In genomic region chr7:104983620-104984539, GRCh38 we compare ENCODE assay signal across 8 cellular contexts. TPM values are rescaled to one million over a fixed set of nuclear protein-coding genes. Genes with fewer than 3 reads are reported as not detected.
DNase-seq lines count a peak whose midpoint lies in the region; ATAC-seq and TF ChIP-seq lines count a peak whose summit lies in the region.

No MANE protein-coding gene starts in this region.

- H3K27ac ChIP-seq in right atrium auricular region (peak overlapping the region; percentile 99), vagina (peak overlapping the region; percentile 97)

- peak; percentile 90 for ATAC-seq in HG02610 (IDR thresholded peaks at IDR 0.05; ENCODE audit: unreplicated experiment)

- H3K9me3 ChIP-seq in right atrium auricular region, result no peaks in the 10 kb centered on the region
- H3K9me3 ChIP-seq in vagina, result no peaks in the 10 kb centered on the region

- TF ChIP-seq POLR2A in vagina (IDR thresholded peaks at IDR 0.05), result peak in 1 of 2 donors; percentile 45

- TF ChIP-seq CTCF in GM12874 (IDR thresholded peaks at IDR 0.05; ENCODE audit: insufficient read depth, low read depth, low read length) (peak; percentile 65), right atrium auricular region (IDR thresholded peaks at IDR 0.05) (peak; percentile 28 to 73), vagina (IDR thresholded peaks at IDR 0.05) (peak in 2 of 3 experiments; percentile 49 to 53)

- H3K27me3 ChIP-seq in right atrium auricular region (no peaks in the 10 kb centered on the region), vagina (no peaks in the 10 kb centered on the region)

- intact Hi-C loops in vagina (cut with DNase I), result loop anchor here (5.0 kb wide), 1 partner anchor 33 kb away; no protein-coding TSS in a partner anchor

- H3K4me3 ChIP-seq in right atrium auricular region (peak overlapping the region; percentile 64 to 66), vagina (peak overlapping the region; percentile 57 to 66)

- H3K4me1 ChIP-seq in right atrium auricular region (peaks cover 0 to 68% of the 10 kb centered on the region in 2 donors), vagina (peaks cover 73% of the 10 kb centered on the region)

- DNase-seq in NCI-H1092 (lab: John Stamatoyannopoulos, UW), result peak; percentile 60
- DNase-seq in T follicular helper cell (ENCODE audit: low read depth), result peak; percentile 73
- peak; percentile 78 for DNase-seq in amniotic epithelial cell (ENCODE audit: low read depth)
- DNase-seq in right atrium auricular region (ENCODE audit: low spot score), result peak; percentile 91
- DNase-seq in putamen (ENCODE audit: low spot score), result peak; percentile 89
- peak in 1 of 2 donors; percentile 93 for DNase-seq in vagina (ENCODE audit: extremely low spot score in 2 of 2)

- H3K36me3 ChIP-seq in right atrium auricular region (no peaks in the 10 kb centered on the region), vagina (no peaks in the 10 kb centered on the region)

RNA-seq across cellular contexts. Expression of gene KMT2E, which starts 30.1 kb away (rescaled TPM):
- 10 to 100 TPM; 51.4 to 81.3 TPM for total RNA-seq in right atrium auricular region
- total RNA-seq in vagina, result 98.7 TPM
